Comparison of ENCODE assay signal across 22 cellular contexts in the genomic region with DNA sequence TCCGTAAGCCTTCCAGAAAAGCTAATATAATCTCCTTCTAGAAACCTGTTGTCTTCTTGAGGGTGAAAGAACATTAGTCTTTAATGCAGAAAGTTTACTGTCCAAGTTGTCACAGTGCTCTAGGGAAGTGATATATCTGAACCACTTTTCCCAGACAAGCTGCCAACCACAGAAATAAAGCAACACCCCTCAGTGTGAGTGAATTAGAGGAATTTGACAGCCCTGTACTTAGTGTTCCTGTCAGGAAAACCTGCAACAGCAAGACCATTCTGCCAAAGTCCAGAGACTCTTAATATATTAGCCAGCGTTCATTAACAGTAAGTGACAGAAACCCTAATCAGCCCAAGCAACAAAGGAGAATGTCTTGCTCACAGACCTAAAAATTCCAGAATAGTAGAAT.
"Had no signal": no experiment of that assay in that cellular context is flagged by ENCODE, and none has a peak within 500 bp of the region (broad histone marks: within the 10 kb centered on the region; RNA-seq: fewer than 3 reads in every experiment).

No MANE protein-coding gene starts in this region.

- H3K27me3 ChIP-seq: adrenal gland had no signal

- H3K4me1 Mint-ChIP-seq: activated naive CD8-positive, alpha-beta T cell treated with anti-CD3 and anti-CD28 coated beads, Interleukin-2, amount 10 ng/mL, durations not matched to agents 7 days and 5 days had no signal

- H3K4me1 ChIP-seq: adrenal gland had no signal

- H3K9me3 ChIP-seq: adrenal gland had no signal

- H3K36me3 Mint-ChIP-seq: activated naive CD8-positive, alpha-beta T cell treated with anti-CD3 and anti-CD28 coated beads, Interleukin-2, amount 10 ng/mL, durations not matched to agents 7 days and 5 days had no signal

- H3K27me3 Mint-ChIP-seq: activated CD8-positive, alpha-beta T cell treated with anti-CD3 and anti-CD28 coated beads for 36 hours; activated naive CD8-positive, alpha-beta T cell treated with anti-CD3 and anti-CD28 coated beads, Interleukin-2, amount 10 ng/mL, durations not matched to agents 7 days and 5 days had no signal

- H3K9me3 Mint-ChIP-seq: activated CD8-positive, alpha-beta T cell treated with anti-CD3 and anti-CD28 coated beads for 36 hours; activated naive CD8-positive, alpha-beta T cell treated with anti-CD3 and anti-CD28 coated beads, Interleukin-2, amount 10 ng/mL, durations not matched to agents 7 days and 5 days had no signal

- H3K4me3 Mint-ChIP-seq: activated CD8-positive, alpha-beta T cell treated with anti-CD3 and anti-CD28 coated beads for 36 hours; activated naive CD8-positive, alpha-beta T cell treated with anti-CD3 and anti-CD28 coated beads, Interleukin-2, amount 10 ng/mL, durations not matched to agents 7 days and 5 days had no signal

- H3K4me3 ChIP-seq: adrenal gland had no signal

- H3K27ac ChIP-seq: adrenal gland had no signal

- DNase-seq: activated CD4-positive, CD25-positive, alpha-beta regulatory T cell; activated CD8-positive, alpha-beta memory T cell treated with anti-CD3 and anti-CD28 coated beads, Interleukin-2, amount 50 U/mL, for 4 hours; activated CD8-positive, alpha-beta T cell treated with anti-CD3 and anti-CD28 coated beads for 36 hours; activated naive CD4-positive, alpha-beta T cell treated with anti-CD3 and anti-CD28 coated beads, Interleukin-2, amount 50 U/mL, for 16 hours; activated naive CD8-positive, alpha-beta T cell treated with anti-CD3 and anti-CD28 coated beads, Interleukin-2, amount 10 ng/mL, durations not matched to agents 7 days and 5 days; adrenal gland; anterior cingulate cortex; MM.1S; NCI-H1105; NCI-H1436; NCI-H1694 treated with DMSO at 0.1 percent for 48 hours; NCI-H2029 treated with DMSO at 0.1 percent for 48 hours; NCI-H345; NCI-H510A; NCI-H69; NK-92 treated with Interleukin-12 subunit alpha and Interleukin-12 subunit beta, amount 100 ng/mL, for 24 hours; OCI-M1; RPMI8226; SHP77 treated with DMSO at 0.1 percent for 48 hours; T-helper 2 cell; T1000 had no signal

- ATAC-seq: activated CD8-positive, alpha-beta T cell treated with anti-CD3 and anti-CD28 coated beads for 36 hours; Panc1 had no signal

- H3K27ac Mint-ChIP-seq: activated CD8-positive, alpha-beta T cell treated with anti-CD3 and anti-CD28 coated beads for 36 hours; activated naive CD8-positive, alpha-beta T cell treated with anti-CD3 and anti-CD28 coated beads, Interleukin-2, amount 10 ng/mL, durations not matched to agents 7 days and 5 days had no signal
